1 cellular context compared by ENCODE assay signal in the genomic region with DNA sequence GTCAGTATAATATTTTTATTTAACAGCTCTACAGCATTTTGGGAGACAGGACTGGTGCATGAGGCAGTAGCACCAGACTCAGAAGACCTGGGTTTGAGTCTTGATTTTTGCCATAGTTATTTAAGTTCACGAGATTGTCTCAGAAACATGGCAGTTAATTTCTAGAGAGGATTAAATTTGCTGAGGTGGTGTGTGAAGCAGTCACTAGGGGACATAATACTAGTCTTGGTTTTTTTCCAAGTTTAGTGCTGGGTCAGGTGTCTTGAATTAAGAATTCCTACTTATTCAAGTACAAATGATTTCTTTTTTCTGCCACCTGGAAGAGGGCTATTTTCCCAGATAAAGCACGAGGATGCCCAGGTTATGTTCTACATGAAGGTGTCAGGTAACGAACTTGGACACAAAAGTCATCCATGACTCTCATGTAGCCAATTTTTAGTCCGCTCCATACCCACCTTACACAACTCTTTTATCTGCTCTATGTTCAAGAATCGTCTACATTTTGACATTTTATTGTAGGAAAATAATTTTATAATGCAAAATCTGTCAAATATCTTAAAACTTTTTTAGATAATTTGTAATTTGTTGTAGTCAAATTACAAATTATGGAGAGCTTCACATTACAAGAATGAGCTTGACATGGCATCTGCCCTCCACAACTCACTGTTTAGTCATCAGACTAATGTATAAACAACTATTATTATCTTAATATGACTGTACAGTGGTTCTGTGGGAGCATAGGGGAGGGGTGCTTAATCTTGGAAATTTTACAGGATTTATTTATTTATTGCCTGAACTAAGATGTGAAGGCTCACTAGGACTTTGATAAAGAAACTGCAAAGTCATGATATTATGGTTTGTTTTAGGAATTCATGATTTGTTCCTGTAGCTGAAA.
TF ChIP-seq lines count a peak whose summit lies in the region.

No MANE protein-coding gene starts in this region.

TF ChIP-seq in K562, 482 proteins besides CTCF, POLR2A, EP300 and RAD21 (continued from another document):
- peak; percentile 53 for TF ChIP-seq FOSL1 (tag; conservative IDR thresholded peaks at IDR 0.05)
